Comparison of ENCODE assay signal across 8 cellular contexts in genomic region chr1:2255420-2256369, GRCh38. TPM values are rescaled to one million over a fixed set of nuclear protein-coding genes. Genes with fewer than 3 reads are reported as not detected.
DNase-seq lines count a peak whose midpoint lies in the region; ATAC-seq and TF ChIP-seq lines count a peak whose summit lies in the region.

No MANE protein-coding gene starts in this region.

- ATAC-seq in HG03095 (IDR thresholded peaks at IDR 0.05; ENCODE audit: unreplicated experiment): peak; percentile 42
- no peak for ATAC-seq in HG02763 (IDR thresholded peaks at IDR 0.05; ENCODE audit: unreplicated experiment)

- no peak for TF ChIP-seq CTCF in chondrocyte (IDR thresholded peaks at IDR 0.05)

- H3K4me3 Mint-ChIP-seq in activated T-helper 1 cell treated with anti-CD3 and anti-CD28 coated beads, Interleukin-12 subunit alpha, Interleukin-12 subunit beta, Interleukin-2, Interleukin-4 antibody, amounts not matched to agents 30 ng/mL and 10 ng/mL and 1 ng/mL, durations not matched to agents 14 hours and 24 hours and 36 hours: no peak overlapping the region
- H3K4me3 Mint-ChIP-seq in chondrocyte (ENCODE audit: unreplicated experiment): no peak overlapping the region

- H3K27me3 Mint-ChIP-seq in activated T-helper 1 cell treated with anti-CD3 and anti-CD28 coated beads, Interleukin-12 subunit alpha, Interleukin-12 subunit beta, Interleukin-2, Interleukin-4 antibody, amounts not matched to agents 30 ng/mL and 10 ng/mL and 1 ng/mL, durations not matched to agents 14 hours and 24 hours and 36 hours (ENCODE audit: insufficient read depth): no peaks in the 10 kb centered on the region
- H3K27me3 Mint-ChIP-seq in chondrocyte (ENCODE audit: low read depth): no peaks in the 10 kb centered on the region

- no peak overlapping the region for H3K27ac Mint-ChIP-seq in activated T-helper 1 cell treated with anti-CD3 and anti-CD28 coated beads, Interleukin-12 subunit alpha, Interleukin-12 subunit beta, Interleukin-2, Interleukin-4 antibody, amounts not matched to agents 30 ng/mL and 10 ng/mL and 1 ng/mL, durations not matched to agents 14 hours and 24 hours and 36 hours
- no peak overlapping the region for H3K27ac Mint-ChIP-seq in chondrocyte (ENCODE audit: unreplicated experiment)

- DNase-seq in EL: peak; percentile 74
- DNase-seq in RPMI8226: peak; percentile 79
- DNase-seq in activated T-helper 1 cell treated with anti-CD3 and anti-CD28 coated beads, Interleukin-12 subunit alpha, Interleukin-12 subunit beta, Interleukin-2, Interleukin-4 antibody, amounts not matched to agents 30 ng/mL and 10 ng/mL and 1 ng/mL, durations not matched to agents 14 hours and 24 hours and 36 hours (ENCODE audit: low spot score): peak; percentile 73
- peak; percentile 56 for DNase-seq in glomerular visceral epithelial cell (ENCODE audit: extremely low spot score)
- DNase-seq in stimulated activated CD4-positive, alpha-beta T cell treated with anti-CD3 and anti-CD28 coated beads, Interleukin-2, amount 100 ng/mL, for 4 hours (ENCODE audit: low read depth): peak; percentile 80
- DNase-seq in chondrocyte (ENCODE audit: low spot score): no peak

- H3K4me1 Mint-ChIP-seq in activated T-helper 1 cell treated with anti-CD3 and anti-CD28 coated beads, Interleukin-12 subunit alpha, Interleukin-12 subunit beta, Interleukin-2, Interleukin-4 antibody, amounts not matched to agents 30 ng/mL and 10 ng/mL and 1 ng/mL, durations not matched to agents 14 hours and 24 hours and 36 hours (ENCODE audit: low read depth): peaks cover 39% of the 10 kb centered on the region
- peaks cover 43% of the 10 kb centered on the region for H3K4me1 Mint-ChIP-seq in chondrocyte (ENCODE audit: low read depth)

- intact Hi-C loops in activated T-helper 1 cell treated with anti-CD3 and anti-CD28 coated beads, Interleukin-12 subunit alpha, Interleukin-12 subunit beta, Interleukin-2, Interleukin-4 antibody, amounts not matched to agents 30 ng/mL and 10 ng/mL and 1 ng/mL, durations not matched to agents 14 hours and 24 hours and 36 hours (cut with micrococcal nuclease): loop anchor here (1.0 kb wide), 1 partner anchor 50 kb away; no protein-coding TSS in a partner anchor

- peaks cover 36% of the 10 kb centered on the region for H3K36me3 Mint-ChIP-seq in activated T-helper 1 cell treated with anti-CD3 and anti-CD28 coated beads, Interleukin-12 subunit alpha, Interleukin-12 subunit beta, Interleukin-2, Interleukin-4 antibody, amounts not matched to agents 30 ng/mL and 10 ng/mL and 1 ng/mL, durations not matched to agents 14 hours and 24 hours and 36 hours (ENCODE audit: low read depth)
- H3K36me3 Mint-ChIP-seq in chondrocyte (ENCODE audit: low read depth): peaks cover 5% of the 10 kb centered on the region

- H3K9me3 Mint-ChIP-seq in activated T-helper 1 cell treated with anti-CD3 and anti-CD28 coated beads, Interleukin-12 subunit alpha, Interleukin-12 subunit beta, Interleukin-2, Interleukin-4 antibody, amounts not matched to agents 30 ng/mL and 10 ng/mL and 1 ng/mL, durations not matched to agents 14 hours and 24 hours and 36 hours: peaks cover 4% of the 10 kb centered on the region
- no peaks in the 10 kb centered on the region for H3K9me3 Mint-ChIP-seq in chondrocyte (ENCODE audit: low read depth)

RNA-seq across cellular contexts. Expression of gene SKI, which starts 27.6 kb away (rescaled TPM):
- total RNA-seq in activated T-helper 1 cell treated with anti-CD3 and anti-CD28 coated beads, Interleukin-12 subunit alpha, Interleukin-12 subunit beta, Interleukin-2, Interleukin-4 antibody, amounts not matched to agents 30 ng/mL and 10 ng/mL and 1 ng/mL, durations not matched to agents 14 hours and 24 hours and 36 hours: 38.3 and 44.5 TPM in 2 replicates
- 112 to 135 TPM (median 116 TPM) in 3 replicates for total RNA-seq in chondrocyte
